1 cellular context compared by ENCODE assay signal in the genomic region with DNA sequence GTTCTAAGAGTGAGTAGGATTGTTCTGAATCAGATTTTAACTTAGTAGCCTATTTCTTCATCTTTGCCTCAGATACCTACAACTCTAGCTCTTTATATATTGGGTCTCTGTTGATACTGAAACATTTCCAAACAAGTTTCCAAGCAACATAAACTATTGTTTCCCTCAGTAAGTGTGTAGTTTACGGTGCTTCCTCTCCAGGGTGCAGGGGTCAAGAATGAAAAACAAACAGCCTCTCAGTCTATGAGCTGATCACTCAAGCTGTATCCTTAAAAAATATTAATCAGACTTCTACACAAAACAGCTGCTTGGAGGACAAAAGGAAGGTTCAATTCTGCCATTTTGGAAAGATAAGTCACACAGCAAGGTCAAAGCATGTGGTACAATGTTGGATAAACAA.
TF ChIP-seq lines count a peak whose summit lies in the region.

No MANE protein-coding gene starts in this region.

TF ChIP-seq in SK-N-SH, 30 proteins besides CTCF, POLR2A, EP300 and RAD21 (continued from another document):
- TF ChIP-seq, protein P1, sequence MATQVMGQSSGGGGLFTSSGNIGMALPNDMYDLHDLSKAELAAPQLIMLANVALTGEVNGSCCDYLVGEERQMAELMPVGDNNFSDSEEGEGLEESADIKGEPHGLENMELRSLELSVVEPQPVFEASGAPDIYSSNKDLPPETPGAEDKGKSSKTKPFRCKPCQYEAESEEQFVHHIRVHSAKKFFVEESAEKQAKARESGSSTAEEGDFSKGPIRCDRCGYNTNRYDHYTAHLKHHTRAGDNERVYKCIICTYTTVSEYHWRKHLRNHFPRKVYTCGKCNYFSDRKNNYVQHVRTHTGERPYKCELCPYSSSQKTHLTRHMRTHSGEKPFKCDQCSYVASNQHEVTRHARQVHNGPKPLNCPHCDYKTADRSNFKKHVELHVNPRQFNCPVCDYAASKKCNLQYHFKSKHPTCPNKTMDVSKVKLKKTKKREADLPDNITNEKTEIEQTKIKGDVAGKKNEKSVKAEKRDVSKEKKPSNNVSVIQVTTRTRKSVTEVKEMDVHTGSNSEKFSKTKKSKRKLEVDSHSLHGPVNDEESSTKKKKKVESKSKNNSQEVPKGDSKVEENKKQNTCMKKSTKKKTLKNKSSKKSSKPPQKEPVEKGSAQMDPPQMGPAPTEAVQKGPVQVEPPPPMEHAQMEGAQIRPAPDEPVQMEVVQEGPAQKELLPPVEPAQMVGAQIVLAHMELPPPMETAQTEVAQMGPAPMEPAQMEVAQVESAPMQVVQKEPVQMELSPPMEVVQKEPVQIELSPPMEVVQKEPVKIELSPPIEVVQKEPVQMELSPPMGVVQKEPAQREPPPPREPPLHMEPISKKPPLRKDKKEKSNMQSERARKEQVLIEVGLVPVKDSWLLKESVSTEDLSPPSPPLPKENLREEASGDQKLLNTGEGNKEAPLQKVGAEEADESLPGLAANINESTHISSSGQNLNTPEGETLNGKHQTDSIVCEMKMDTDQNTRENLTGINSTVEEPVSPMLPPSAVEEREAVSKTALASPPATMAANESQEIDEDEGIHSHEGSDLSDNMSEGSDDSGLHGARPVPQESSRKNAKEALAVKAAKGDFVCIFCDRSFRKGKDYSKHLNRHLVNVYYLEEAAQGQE (IDR thresholded peaks at IDR 0.05; ENCODE audit: low read depth, low read length), result no peak
- TF ChIP-seq ELF1 (IDR thresholded peaks at IDR 0.05) (no peak), POLR2AphosphoS5 (IDR thresholded peaks at IDR 0.05; ENCODE audit: low read depth, low read length) (no peak), FOXJ3 (CRISPR knock-in tag; IDR thresholded peaks at IDR 0.05) (no peak), YY1 (IDR thresholded peaks at IDR 0.05; ENCODE audit: low read depth) (no peak), TCF12 (IDR thresholded peaks at IDR 0.05) (no peak), RCOR1 (IDR thresholded peaks at IDR 0.05; ENCODE audit: low read length) (no peak), MEF2A (IDR thresholded peaks at IDR 0.05; ENCODE audit: borderline replicate concordance, low read depth) (no peak), TEAD4 (IDR thresholded peaks at IDR 0.05; ENCODE audit: borderline replicate concordance, insufficient read depth) (no peak), TAF1 (IDR thresholded peaks at IDR 0.05; ENCODE audit: borderline replicate concordance, low read depth, low read length) (no peak), SIN3A (IDR thresholded peaks at IDR 0.05; ENCODE audit: borderline replicate concordance, low read depth, low read length) (no peak), EZH2phosphoT487 (IDR thresholded peaks at IDR 0.05; ENCODE audit: borderline replicate concordance, low read depth) (no peak)
- TF ChIP-seq, protein P2, sequence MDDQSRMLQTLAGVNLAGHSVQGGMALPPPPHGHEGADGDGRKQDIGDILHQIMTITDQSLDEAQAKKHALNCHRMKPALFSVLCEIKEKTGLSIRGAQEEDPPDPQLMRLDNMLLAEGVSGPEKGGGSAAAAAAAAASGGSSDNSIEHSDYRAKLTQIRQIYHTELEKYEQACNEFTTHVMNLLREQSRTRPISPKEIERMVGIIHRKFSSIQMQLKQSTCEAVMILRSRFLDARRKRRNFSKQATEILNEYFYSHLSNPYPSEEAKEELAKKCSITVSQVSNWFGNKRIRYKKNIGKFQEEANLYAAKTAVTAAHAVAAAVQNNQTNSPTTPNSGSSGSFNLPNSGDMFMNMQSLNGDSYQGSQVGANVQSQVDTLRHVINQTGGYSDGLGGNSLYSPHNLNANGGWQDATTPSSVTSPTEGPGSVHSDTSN (IDR thresholded peaks at IDR 0.05), result no peak
- TF ChIP-seq, protein P3, sequence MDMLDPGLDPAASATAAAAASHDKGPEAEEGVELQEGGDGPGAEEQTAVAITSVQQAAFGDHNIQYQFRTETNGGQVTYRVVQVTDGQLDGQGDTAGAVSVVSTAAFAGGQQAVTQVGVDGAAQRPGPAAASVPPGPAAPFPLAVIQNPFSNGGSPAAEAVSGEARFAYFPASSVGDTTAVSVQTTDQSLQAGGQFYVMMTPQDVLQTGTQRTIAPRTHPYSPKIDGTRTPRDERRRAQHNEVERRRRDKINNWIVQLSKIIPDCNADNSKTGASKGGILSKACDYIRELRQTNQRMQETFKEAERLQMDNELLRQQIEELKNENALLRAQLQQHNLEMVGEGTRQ (IDR thresholded peaks at IDR 0.05; ENCODE audit: borderline replicate concordance, low read depth, low read length), result no peak
